8 cellular contexts compared by ENCODE assay signal in genomic region chr12:5945071-5946008, GRCh38. TPM values are rescaled to one million over a fixed set of nuclear protein-coding genes. Genes with fewer than 3 reads are reported as not detected.
DNase-seq lines count a peak whose midpoint lies in the region; ATAC-seq, FAIRE-seq and TF ChIP-seq lines count a peak whose summit lies in the region.

Gene ANO2 (minus strand): TSS chr12:5945259. CDS start chr12:5945217, 42 bp downstream.

- no peak for TF ChIP-seq POLR2A in H54 (IDR thresholded peaks at IDR 0.05; ENCODE audit: low read depth, low read length)

- H3K4me1 ChIP-seq in HUES6 (ENCODE audit: control insufficient read depth, insufficient read depth, low read length) (peaks cover 3% of the 10 kb centered on the region; the same call in 1 of the 2 replicates), astrocyte (ENCODE audit: insufficient read depth, low read length) (no peaks in the 10 kb centered on the region), iPS-15b (ENCODE audit: control insufficient read depth, insufficient read depth, low read length) (peaks cover 5% of the 10 kb centered on the region)

- H3K9ac ChIP-seq in HUES6 (ENCODE audit: low read length) (peak within 1 kb of the TSS; percentile 76), astrocyte (ENCODE audit: low read length) (peak within 1 kb of the TSS; percentile 46), iPS-15b (ENCODE audit: low read depth, low read length) (peak within 1 kb of the TSS; percentile 60)

- H3K4me3 ChIP-seq in HUES6 (ENCODE audit: low read depth, low read length) (peak within 1 kb of the TSS; percentile 80), astrocyte (ENCODE audit: insufficient read depth, low read depth, low read length) (peak within 1 kb of the TSS; percentile 46), iPS-15b (ENCODE audit: low read depth, low read length) (peak within 1 kb of the TSS; percentile 89)

- TF ChIP-seq CTCF in astrocyte (IDR thresholded peaks at IDR 0.05; ENCODE audit: insufficient read depth, low read depth, low read length): no peak

- peak within 1 kb of the TSS; percentile 83 for H3K4me3 Mint-ChIP-seq in astrocyte (ENCODE audit: unreplicated experiment)
- peak within 1 kb of the TSS; percentile 14 to 21 for H3K4me3 Mint-ChIP-seq in stimulated activated naive B cell treated with anti-CD40 and anti-IgM and Interleukin-4, amounts not matched to agents 10 μg/mL and 1 μg/mL and 100 μg/mL, for 72 hours
- no peak within 1 kb of the TSS for H3K4me3 Mint-ChIP-seq in activated T-helper 2 cell treated with anti-CD3 and anti-CD28 coated beads, Interferon-gamma antibody, Interleukin-2, Interleukin-4, amounts not matched to agents 10 μg/mL and 5 μg/mL and 100 μg/mL, durations not matched to agents 14 hours and 24 hours and 36 hours (ENCODE audit: low read depth)

- H3K27me3 ChIP-seq in HUES6 (ENCODE audit: control insufficient read depth, insufficient read depth, low read length) (peaks cover 51% of the 10 kb centered on the region), astrocyte (ENCODE audit: insufficient read depth, low read length) (peaks cover 36% of the 10 kb centered on the region), iPS-15b (ENCODE audit: control insufficient read depth, insufficient read depth, low read length) (peaks cover 50% of the 10 kb centered on the region)

- H3K27ac Mint-ChIP-seq in astrocyte (ENCODE audit: unreplicated experiment): peak within 1 kb of the TSS; percentile 23
- no peak within 1 kb of the TSS for H3K27ac Mint-ChIP-seq in stimulated activated naive B cell treated with anti-CD40 and anti-IgM and Interleukin-4, amounts not matched to agents 10 μg/mL and 1 μg/mL and 100 μg/mL, for 72 hours
- no peak within 1 kb of the TSS for H3K27ac Mint-ChIP-seq in activated T-helper 2 cell treated with anti-CD3 and anti-CD28 coated beads, Interferon-gamma antibody, Interleukin-2, Interleukin-4, amounts not matched to agents 10 μg/mL and 5 μg/mL and 100 μg/mL, durations not matched to agents 14 hours and 24 hours and 36 hours

- peaks cover 62% of the 10 kb centered on the region for H3K27me3 Mint-ChIP-seq in astrocyte (ENCODE audit: low read depth, unreplicated experiment)
- H3K27me3 Mint-ChIP-seq in stimulated activated naive B cell treated with anti-CD40 and anti-IgM and Interleukin-4, amounts not matched to agents 10 μg/mL and 1 μg/mL and 100 μg/mL, for 72 hours: peaks cover 69 to 78% of the 10 kb centered on the region in 2 donors
- H3K27me3 Mint-ChIP-seq in activated T-helper 2 cell treated with anti-CD3 and anti-CD28 coated beads, Interferon-gamma antibody, Interleukin-2, Interleukin-4, amounts not matched to agents 10 μg/mL and 5 μg/mL and 100 μg/mL, durations not matched to agents 14 hours and 24 hours and 36 hours (ENCODE audit: low read depth): peaks cover 47% of the 10 kb centered on the region

- H3K4me1 Mint-ChIP-seq in astrocyte (ENCODE audit: low read depth, unreplicated experiment): no peaks in the 10 kb centered on the region
- peaks cover 0 to 5% of the 10 kb centered on the region in 2 donors for H3K4me1 Mint-ChIP-seq in stimulated activated naive B cell treated with anti-CD40 and anti-IgM and Interleukin-4, amounts not matched to agents 10 μg/mL and 1 μg/mL and 100 μg/mL, for 72 hours
- H3K4me1 Mint-ChIP-seq in activated T-helper 2 cell treated with anti-CD3 and anti-CD28 coated beads, Interferon-gamma antibody, Interleukin-2, Interleukin-4, amounts not matched to agents 10 μg/mL and 5 μg/mL and 100 μg/mL, durations not matched to agents 14 hours and 24 hours and 36 hours (ENCODE audit: low read depth): no peaks in the 10 kb centered on the region

- no peak for FAIRE-seq in astrocyte (lab: Jason Lieb, UNC)
- no peak for FAIRE-seq in H54 (lab: Jason Lieb, UNC)

- H3K4me2 ChIP-seq in astrocyte (ENCODE audit: low read length): peak within 1 kb of the TSS; percentile 87

- H3K9me3 ChIP-seq in HUES6 (ENCODE audit: control insufficient read depth, insufficient read depth, low read depth, low read length): no peaks in the 10 kb centered on the region
- no peaks in the 10 kb centered on the region for H3K9me3 ChIP-seq in astrocyte (ENCODE audit: insufficient read depth, low read depth, low read length)
- no peaks in the 10 kb centered on the region for H3K9me3 ChIP-seq in iPS-15b (ENCODE audit: control insufficient read depth, insufficient read depth, low read length)

- intact Hi-C loops in activated T-helper 2 cell treated with anti-CD3 and anti-CD28 coated beads, Interferon-gamma antibody, Interleukin-2, Interleukin-4, amounts not matched to agents 10 μg/mL and 5 μg/mL and 100 μg/mL, durations not matched to agents 14 hours and 24 hours and 36 hours (cut with micrococcal nuclease): no loop called here

- no peaks in the 10 kb centered on the region for H3K36me3 Mint-ChIP-seq in astrocyte (ENCODE audit: low read depth, unreplicated experiment)
- no peaks in the 10 kb centered on the region for H3K36me3 Mint-ChIP-seq in stimulated activated naive B cell treated with anti-CD40 and anti-IgM and Interleukin-4, amounts not matched to agents 10 μg/mL and 1 μg/mL and 100 μg/mL, for 72 hours
- no peaks in the 10 kb centered on the region for H3K36me3 Mint-ChIP-seq in activated T-helper 2 cell treated with anti-CD3 and anti-CD28 coated beads, Interferon-gamma antibody, Interleukin-2, Interleukin-4, amounts not matched to agents 10 μg/mL and 5 μg/mL and 100 μg/mL, durations not matched to agents 14 hours and 24 hours and 36 hours (ENCODE audit: low read depth)

- no peak within 1 kb of the TSS for H3K27ac ChIP-seq in HUES6 (ENCODE audit: low read depth, low read length)
- H3K27ac ChIP-seq in astrocyte (ENCODE audit: low read depth, low read length): no peak within 1 kb of the TSS

- DNase-seq in astrocyte (ENCODE audit: low read depth) (no peak), epidermal melanocyte (ENCODE audit: insufficient read length, low spot score) (no peak), H54 (ENCODE audit: insufficient read length, low spot score) (no peak)
- no peak for DNase-seq in stimulated activated naive B cell treated with anti-CD40 and anti-IgM and Interleukin-4, amounts not matched to agents 10 μg/mL and 1 μg/mL and 100 μg/mL, for 72 hours
- no peak for DNase-seq in NK-92 treated with Interleukin-12 subunit alpha and Interleukin-12 subunit beta, amount 100 ng/mL, for 24 hours (lab: John Stamatoyannopoulos, UW)
- no peak for DNase-seq in activated T-helper 2 cell treated with anti-CD3 and anti-CD28 coated beads, Interferon-gamma antibody, Interleukin-2, Interleukin-4, amounts not matched to agents 10 μg/mL and 5 μg/mL and 100 μg/mL, durations not matched to agents 14 hours and 24 hours and 36 hours (ENCODE audit: low spot score)

- H4K20me1 ChIP-seq in astrocyte (ENCODE audit: insufficient read depth, low read length): no peaks in the 10 kb centered on the region

- no peaks in the 10 kb centered on the region for H3K36me3 ChIP-seq in HUES6 (ENCODE audit: control insufficient read depth, insufficient read depth, low read length)
- H3K36me3 ChIP-seq in astrocyte (ENCODE audit: insufficient read depth, low read length): no peaks in the 10 kb centered on the region
- no peaks in the 10 kb centered on the region for H3K36me3 ChIP-seq in iPS-15b (ENCODE audit: control insufficient read depth, insufficient read depth, low read length)

- ATAC-seq in stimulated activated naive B cell treated with anti-CD40 and anti-IgM and Interleukin-4, amounts not matched to agents 10 μg/mL and 1 μg/mL and 100 μg/mL, for 72 hours (replicated peaks): no peak

- H3K79me2 ChIP-seq in astrocyte (ENCODE audit: insufficient read depth, low read length): no peaks in the 10 kb centered on the region

- H2AFZ ChIP-seq in astrocyte (ENCODE audit: low read depth, low read length): peak within 1 kb of the TSS; percentile 75

- H3K9me3 Mint-ChIP-seq in astrocyte (ENCODE audit: unreplicated experiment): peaks cover 4% of the 10 kb centered on the region
- peaks cover 0 to 1% of the 10 kb centered on the region in 2 donors for H3K9me3 Mint-ChIP-seq in stimulated activated naive B cell treated with anti-CD40 and anti-IgM and Interleukin-4, amounts not matched to agents 10 μg/mL and 1 μg/mL and 100 μg/mL, for 72 hours
- H3K9me3 Mint-ChIP-seq in activated T-helper 2 cell treated with anti-CD3 and anti-CD28 coated beads, Interferon-gamma antibody, Interleukin-2, Interleukin-4, amounts not matched to agents 10 μg/mL and 5 μg/mL and 100 μg/mL, durations not matched to agents 14 hours and 24 hours and 36 hours: no peaks in the 10 kb centered on the region

RNA-seq across cellular contexts. Expression of gene ANO2, which starts in this region (rescaled TPM):
- total RNA-seq in astrocyte: 0.17 and 0.93 TPM in 2 replicates
- total RNA-seq in activated T-helper 2 cell treated with anti-CD3 and anti-CD28 coated beads, Interferon-gamma antibody, Interleukin-2, Interleukin-4, amounts not matched to agents 10 μg/mL and 5 μg/mL and 100 μg/mL, durations not matched to agents 14 hours and 24 hours and 36 hours: not detected in 2 replicates
